ENCODE assay signal across 9 cellular contexts in genomic region chr4:183118141-183118540, GRCh38. TPM values are rescaled to one million over a fixed set of nuclear protein-coding genes. Genes with fewer than 3 reads are reported as not detected.
A peak's percentile ranks its signal among the peaks of the same experiment; 100 is the strongest.
DNase-seq lines count a peak whose midpoint lies in the region; ATAC-seq and TF ChIP-seq lines count a peak whose summit lies in the region.
"Had no signal": no experiment of that assay in that cellular context is flagged by ENCODE, and none has a peak within 500 bp of the region (broad histone marks: within the 10 kb centered on the region; RNA-seq: fewer than 3 reads in every experiment).

No MANE protein-coding gene starts in this region.

- no peaks in the 10 kb centered on the region for H3K9me3 ChIP-seq in SK-N-MC (ENCODE audit: low read depth, low read length)
- H3K9me3 ChIP-seq in iPS-18a (ENCODE audit: control insufficient read depth, low read depth, low read length) = no peaks in the 10 kb centered on the region

- no peaks in the 10 kb centered on the region for H3K36me3 ChIP-seq in GM23338 (ENCODE audit: insufficient read depth)
- no peaks in the 10 kb centered on the region for H3K36me3 ChIP-seq in SK-N-MC (ENCODE audit: insufficient read depth, low read length)
- H3K36me3 ChIP-seq in iPS-18a (ENCODE audit: control insufficient read depth, low read depth, low read length) = no peaks in the 10 kb centered on the region

- peak overlapping the region; percentile 95 for H3K27ac Mint-ChIP-seq in GM23338
- H3K27ac Mint-ChIP-seq: activated CD4-positive, alpha-beta memory T cell treated with anti-CD3 and anti-CD28 coated beads, Interleukin-2, amount 10 ng/mL, durations not matched to agents 7 days and 5 days had no signal

- H3K9me2 ChIP-seq in GM23338 (ENCODE audit: insufficient read depth) = no peaks in the 10 kb centered on the region

- H3K4me3 ChIP-seq in GM23338 (peak overlapping the region; percentile 1), SK-N-MC (peak overlapping the region; percentile 38), iPS-18a (ENCODE audit: low read length) (peak overlapping the region; percentile 46), retinal pigment epithelial cell (ENCODE audit: low read length) (peak overlapping the region; percentile 1)

- peak overlapping the region; percentile 55 for H3K4me3 Mint-ChIP-seq in GM23338
- H3K4me3 Mint-ChIP-seq: activated CD4-positive, alpha-beta memory T cell treated with anti-CD3 and anti-CD28 coated beads, Interleukin-2, amount 10 ng/mL, durations not matched to agents 7 days and 5 days had no signal

- H3K9ac ChIP-seq in SK-N-MC (ENCODE audit: insufficient read length) (no peak overlapping the region), iPS-18a (ENCODE audit: low read length) (peak overlapping the region; percentile 26)

- H4K20me1 ChIP-seq in GM23338 (replicated peaks; ENCODE audit: insufficient read depth) = peaks cover 3% of the 10 kb centered on the region; the same call in 1 of the 2 replicates

- H3K4me1 Mint-ChIP-seq in GM23338 = peaks cover 67% of the 10 kb centered on the region
- H3K4me1 Mint-ChIP-seq: activated CD4-positive, alpha-beta memory T cell treated with anti-CD3 and anti-CD28 coated beads, Interleukin-2, amount 10 ng/mL, durations not matched to agents 7 days and 5 days had no signal

- H3K9me3 Mint-ChIP-seq in GM23338 = no peaks in the 10 kb centered on the region
- H3K9me3 Mint-ChIP-seq: activated CD4-positive, alpha-beta memory T cell treated with anti-CD3 and anti-CD28 coated beads, Interleukin-2, amount 10 ng/mL, durations not matched to agents 7 days and 5 days had no signal

- H3F3A ChIP-seq in GM23338 (replicated peaks; ENCODE audit: low read depth) = no peaks in the 10 kb centered on the region

- peaks cover 51% of the 10 kb centered on the region for H3K4me1 ChIP-seq in GM23338 (ENCODE audit: insufficient read depth)
- peaks cover 59% of the 10 kb centered on the region for H3K4me1 ChIP-seq in iPS-18a (ENCODE audit: control insufficient read depth, low read depth, low read length)

- H2AFZ ChIP-seq in GM23338 = no peak overlapping the region

- H3K27me3 ChIP-seq in GM23338 (ENCODE audit: insufficient read depth) (no peaks in the 10 kb centered on the region), iPS-18a (ENCODE audit: control insufficient read depth, insufficient read depth, low read length) (no peaks in the 10 kb centered on the region)

- DNase-seq in GM23338 (ENCODE audit: low spot score) = no peak
- no peak for DNase-seq in SK-N-MC (ENCODE audit: low read depth, low spot score)
- DNase-seq in retinal pigment epithelial cell (ENCODE audit: low read depth) = no peak
- DNase-seq in dedifferentiated amniotic fluid mesenchymal stem cell (ENCODE audit: extremely low spot score) = no peak
- DNase-seq: activated CD4-positive, alpha-beta memory T cell treated with anti-CD3 and anti-CD28 coated beads, Interleukin-2, amount 10 ng/mL, durations not matched to agents 7 days and 5 days; DMS 273 treated with DMSO at 0.1 percent for 48 hours had no signal

- H3K27ac ChIP-seq in GM23338 (ENCODE audit: low read depth) (peak overlapping the region; percentile 93), SK-N-MC (peak overlapping the region; percentile 51), iPS-18a (ENCODE audit: low read length) (peak overlapping the region; percentile 86)

- TF ChIP-seq CTCF in GM23338 (conservative IDR thresholded peaks at IDR 0.05; ENCODE audit: low read depth in 2 of 2) = no peak
- no peak for TF ChIP-seq CTCF in retinal pigment epithelial cell (conservative IDR thresholded peaks at IDR 0.05; ENCODE audit: low read depth, low read length)

- H3K4me2 ChIP-seq in GM23338 = peak overlapping the region; percentile 50

- peaks cover 97% of the 10 kb centered on the region for H3K79me2 ChIP-seq in GM23338 (replicated peaks; ENCODE audit: insufficient read depth)

- no peak for ATAC-seq in GM23338
- ATAC-seq in HG02642 (IDR thresholded peaks at IDR 0.05; ENCODE audit: poor library complexity, unreplicated experiment) = no peak
- ATAC-seq in GM19023 (IDR thresholded peaks at IDR 0.05; ENCODE audit: unreplicated experiment) = no peak

- 0 out of 3 replicates have a peak, but pooled peaks cover 3% of the 10 kb centered on the region for H3K36me3 Mint-ChIP-seq in GM23338 (ENCODE audit: low read depth)

- peaks cover 7% of the 10 kb centered on the region for H3K27me3 Mint-ChIP-seq in GM23338 (ENCODE audit: insufficient read depth, low read depth, poor library complexity)

TF ChIP-seq in GM23338, 12 proteins besides CTCF, POLR2A, EP300 and RAD21:
- no peak for TF ChIP-seq JUNB (IDR thresholded peaks at IDR 0.05; ENCODE audit: unreplicated experiment)
- no peak for TF ChIP-seq NANOG (IDR thresholded peaks at IDR 0.05; ENCODE audit: borderline replicate concordance)
- no peak for TF ChIP-seq EZH2phosphoT487 (IDR thresholded peaks at IDR 0.05; ENCODE audit: unreplicated experiment)
- TF ChIP-seq ZNF331 (CRISPR knock-in tag; IDR thresholded peaks at IDR 0.05; ENCODE audit: low read depth) = no peak
- TF ChIP-seq EZH2 (IDR thresholded peaks at IDR 0.05; ENCODE audit: low read depth, unreplicated experiment) = no peak

RNA-seq across cellular contexts. Expression of gene WWC2, which starts 19.1 kb away (rescaled TPM):
- total RNA-seq in GM23338 (2014; rRNA removed; shearing (Covaris generic)) = 64.7 and 74.2 TPM in 2 replicates
- polyA plus RNA-seq in GM23338 (2016; fragmentation: Nextera tagmentation; extraction: Ambion mirVana) = 48.9 and 50.5 TPM in 2 replicates
